In genomic region chr12:10900972-10901371, GRCh38 we compare ENCODE assay signal across 33 cellular contexts. TPM values are rescaled to one million over a fixed set of nuclear protein-coding genes. Genes with fewer than 3 reads are reported as not detected.
"Had no signal": no experiment of that assay in that cellular context is flagged by ENCODE, and none has a peak within 500 bp of the region (broad histone marks: within the 10 kb centered on the region; RNA-seq: fewer than 3 reads in every experiment).

No MANE protein-coding gene starts in this region.

- H3K4me1 Mint-ChIP-seq: immature natural killer cell; nephron progenitor cell; stimulated activated effector memory CD8-positive, alpha-beta T cell treated with anti-CD3 and anti-CD28 coated beads, Interleukin-12 subunit alpha, Interleukin-12 subunit beta, amount 100 ng/mL, for 72 hours had no signal

- H3K27ac ChIP-seq: coronary artery, esophagus muscularis mucosa, gastrocnemius medialis, heart left ventricle, lower lobe of right lung, psoas muscle, sigmoid colon, testis, tibial artery, upper lobe of left lung had no signal

- H3K36me3 Mint-ChIP-seq: stimulated activated effector memory CD8-positive, alpha-beta T cell treated with anti-CD3 and anti-CD28 coated beads, Interleukin-12 subunit alpha, Interleukin-12 subunit beta, amount 100 ng/mL, for 72 hours had no signal

- H3K27me3 ChIP-seq: esophagus muscularis mucosa, gastrocnemius medialis, heart left ventricle, sigmoid colon, testis, tibial artery, upper lobe of left lung had no signal

- DNase-seq: effector memory CD4-positive, alpha-beta T cell; gastrocnemius medialis; heart left ventricle; hypothalamus; immature natural killer cell; islet precursor cell; kidney glomerular epithelial cell; left colon; left ventricle myocardium superior; lower lobe of right lung; naive thymus-derived CD8-positive, alpha-beta T cell; nephron progenitor cell; nucleus accumbens; psoas muscle; right cardiac atrium; sigmoid colon; stimulated activated CD4-positive, alpha-beta T cell treated with anti-CD3 and anti-CD28 coated beads, Interleukin-2, amount 100 ng/mL, for 24 hours; stimulated activated CD4-positive, alpha-beta T cell treated with anti-CD3 and anti-CD28 coated beads, Interleukin-4, amount 100 ng/mL, for 24 hours; stimulated activated naive CD4-positive, alpha-beta T cell treated with Interleukin-2 at 50 U/mL for 16 hours; substantia nigra; testis; tibial artery; upper lobe of left lung had no signal

- H3K4me3 Mint-ChIP-seq: immature natural killer cell; naive thymus-derived CD8-positive, alpha-beta T cell; nephron progenitor cell; stimulated activated effector memory CD8-positive, alpha-beta T cell treated with anti-CD3 and anti-CD28 coated beads, Interleukin-12 subunit alpha, Interleukin-12 subunit beta, amount 100 ng/mL, for 72 hours had no signal

- H3K27ac Mint-ChIP-seq: immature natural killer cell; stimulated activated effector memory CD8-positive, alpha-beta T cell treated with anti-CD3 and anti-CD28 coated beads, Interleukin-12 subunit alpha, Interleukin-12 subunit beta, amount 100 ng/mL, for 72 hours had no signal

- H3K9me3 ChIP-seq: testis had no signal

- H3K4me3 ChIP-seq: coronary artery, esophagus muscularis mucosa, gastrocnemius medialis, heart left ventricle, lower lobe of right lung, psoas muscle, sigmoid colon, testis, tibial artery, upper lobe of left lung had no signal

- H3K36me3 ChIP-seq: esophagus muscularis mucosa, gastrocnemius medialis, lower lobe of right lung, sigmoid colon had no signal

- ATAC-seq: gastrocnemius medialis; heart left ventricle; left ventricle myocardium superior; lower lobe of right lung; naive thymus-derived CD8-positive, alpha-beta T cell; psoas muscle; stimulated activated effector memory CD8-positive, alpha-beta T cell treated with anti-CD3 and anti-CD28 coated beads, Interleukin-12 subunit alpha, Interleukin-12 subunit beta, amount 100 ng/mL, for 72 hours had no signal

- H3K4me1 ChIP-seq: esophagus muscularis mucosa, gastrocnemius medialis, heart left ventricle, lower lobe of right lung, psoas muscle, sigmoid colon, testis, tibial artery, upper lobe of left lung had no signal

- H3K27me3 Mint-ChIP-seq: naive thymus-derived CD8-positive, alpha-beta T cell had no signal

RNA-seq across cellular contexts. Expression of gene TAS2R13, which starts 8.4 kb away (rescaled TPM):
- polyA plus RNA-seq: immature natural killer cell; naive thymus-derived CD8-positive, alpha-beta T cell had no signal

RNA-seq across cellular contexts. Expression of gene PRH2, which starts 28.1 kb away (rescaled TPM):
- total RNA-seq: dermis blood vessel endothelial cell; esophagus muscularis mucosa; gastrocnemius medialis; glomerular endothelial cell; heart left ventricle; left colon; left ventricle myocardium superior; lower lobe of right lung; mesenteric fat pad; myocyte; naive thymus-derived CD8-positive, alpha-beta T cell; osteocyte; psoas muscle; renal cortical epithelial cell; skeletal muscle tissue had no signal
- polyA plus RNA-seq: heart left ventricle; immature natural killer cell; naive thymus-derived CD8-positive, alpha-beta T cell; psoas muscle; right cardiac atrium; sigmoid colon had no signal
